Comparison of ENCODE assay signal across 14 cellular contexts in genomic region chr10:72170263-72170662, GRCh38. TPM values are rescaled to one million over a fixed set of nuclear protein-coding genes. Genes with fewer than 3 reads are reported as not detected.
DNase-seq lines count a peak whose midpoint lies in the region; ATAC-seq and TF ChIP-seq lines count a peak whose summit lies in the region.
"Had no signal": no experiment of that assay in that cellular context is flagged by ENCODE, and none has a peak within 500 bp of the region (broad histone marks: within the 10 kb centered on the region; RNA-seq: fewer than 3 reads in every experiment).

No MANE protein-coding gene starts in this region.

- DNase-seq in Caco-2 = no peak
- DNase-seq in NCI-H69 (lab: John Stamatoyannopoulos, UW) = peak; percentile 14
- peak; percentile 56 for DNase-seq in dermis blood vessel endothelial cell
- peak; percentile 82 to 87 (median 82) for DNase-seq in mucosa of descending colon
- no peak for DNase-seq in AG08395 (ENCODE audit: low spot score)
- DNase-seq in NCI-H524 (lab: John Stamatoyannopoulos, UW) = no peak
- no peak for DNase-seq in NCI-H1694 (lab: John Stamatoyannopoulos, UW)
- DNase-seq in OCI-M1 (lab: John Stamatoyannopoulos, UW) = no peak
- DNase-seq: activated gamma-delta T cell; central memory CD4-positive, alpha-beta T cell; EL; H7; NCI-H1092 treated with DMSO at 0.1 percent for 48 hours; NCI-H446 treated with DMSO at 0.1 percent for 48 hours had no signal

- peak; percentile 93 for ATAC-seq in mucosa of descending colon

- no peaks in the 10 kb centered on the region for H3K9me3 Mint-ChIP-seq in Caco-2 (ENCODE audit: unreplicated experiment)

- H3K4me3 Mint-ChIP-seq in Caco-2 (ENCODE audit: unreplicated experiment) = no peak overlapping the region

- H3K9me3 ChIP-seq in Caco-2 (no peaks in the 10 kb centered on the region), mucosa of descending colon (no peaks in the 10 kb centered on the region)

- BruUV-seq in Caco-2 (replicated peaks; lab: Mats Ljungman, UMichigan) = no TSS peak

- TF ChIP-seq CTCF in Caco-2 (IDR thresholded peaks at IDR 0.05; ENCODE audit: insufficient read depth in 1 of 2, low read depth in 1 of 2, low read length in 1 of 2, severe bottlenecking in 1 of 2, unreplicated experiment in 1 of 2) (no peak), mucosa of descending colon (IDR thresholded peaks at IDR 0.05) (no peak)

- POLR2A ChIA-PET in Caco-2 (lab: Charles Lee) = no interaction called here

- intact Hi-C loops in Caco-2 (cut with micrococcal nuclease; ENCODE audit: unreplicated experiment) = loop anchor here (2.0 to 5.0 kb wide), 3 partner anchors 43 to 92 kb away; no protein-coding TSS in a partner anchor
- intact Hi-C loops in mucosa of descending colon (cut with DNase I, micrococcal nuclease) = no loop called here

- H3K36me3 Mint-ChIP-seq in Caco-2 (ENCODE audit: insufficient read depth, unreplicated experiment) = no peaks in the 10 kb centered on the region

- H3K27ac Mint-ChIP-seq in Caco-2 (ENCODE audit: unreplicated experiment) = peak overlapping the region; percentile 86

- no peak overlapping the region for H3K4me3 ChIP-seq in Caco-2 (ENCODE audit: low read depth, low read length)
- H3K4me3 ChIP-seq in mucosa of descending colon = no peak overlapping the region

- H3K27me3 ChIP-seq in Caco-2 (replicated peaks; ENCODE audit: control insufficient read depth, insufficient read depth, low read length) = no peaks in the 10 kb centered on the region

- peaks cover 27% of the 10 kb centered on the region for H3K4me1 Mint-ChIP-seq in Caco-2 (ENCODE audit: low read depth, unreplicated experiment)

- CTCF ChIA-PET in Caco-2 (lab: Charles Lee) = no interaction called here

- H3K27me3 Mint-ChIP-seq in Caco-2 (ENCODE audit: insufficient read depth, unreplicated experiment) = no peaks in the 10 kb centered on the region

- peaks cover 33% of the 10 kb centered on the region for H3K4me1 ChIP-seq in Caco-2
- peaks cover 7% of the 10 kb centered on the region for H3K4me1 ChIP-seq in mucosa of descending colon (ENCODE audit: low read depth)

- H3K36me3 ChIP-seq in Caco-2 (ENCODE audit: control insufficient read depth, insufficient read depth, low read length) (peaks cover 1% of the 10 kb centered on the region; the same call in 1 of the 2 replicates), mucosa of descending colon (ENCODE audit: low read depth) (no peaks in the 10 kb centered on the region)

RNA-seq across cellular contexts. Expression of gene ANAPC16, which starts 45.5 kb away (rescaled TPM):
- 134 and 144 TPM in 2 replicates for total RNA-seq in Caco-2 (2022)
- 51.5 and 54.5 TPM in 2 replicates for total RNA-seq in dermis blood vessel endothelial cell
- total RNA-seq in mucosa of descending colon = 100 to 1,000 TPM in 1 of 3 donors, 10 to 100 TPM in 2; 72.1 to 126 (median 83.5) TPM

RNA-seq across cellular contexts. Expression of gene ASCC1, which starts 45.8 kb away (rescaled TPM):
- total RNA-seq in Caco-2 (2022) = 60.1 and 73.7 TPM in 2 replicates
- 33.5 and 38.3 TPM in 2 replicates for total RNA-seq in dermis blood vessel endothelial cell
- total RNA-seq in mucosa of descending colon = 10 to 100 TPM; 18.0 to 23.6 (median 21.4) TPM

Comparison
In these comparisons a context has a peak if more than half of its experiments do, and no peak if none do; other contexts are left out.
1. DNase-seq: peak in NCI-H69 (single experiment), dermis blood vessel endothelial cell (single experiment) and mucosa of descending colon (3 of 3); none in Caco-2 (0 of 2), AG08395 (single experiment), NCI-H524 (0 of 2), NCI-H1694 (single experiment) and OCI-M1 (single experiment).